In genomic region chr9:90702431-90702830, GRCh38 we compare ENCODE assay signal across 31 cellular contexts. TPM values are rescaled to one million over a fixed set of nuclear protein-coding genes. Genes with fewer than 3 reads are reported as not detected.
"Had no signal": no experiment of that assay in that cellular context is flagged by ENCODE, and none has a peak within 500 bp of the region (broad histone marks: within the 10 kb centered on the region; RNA-seq: fewer than 3 reads in every experiment).

No MANE protein-coding gene starts in this region.

- H3K9me3 ChIP-seq: gastrocnemius medialis, ovary, testis, transverse colon had no signal

- H3K27me3 ChIP-seq: brain microvascular endothelial cell, gastrocnemius medialis, ovary, testis had no signal

- DNase-seq: activated CD4-positive, alpha-beta memory T cell treated with anti-CD3 and anti-CD28 coated beads, Interleukin-2, amount 10 ng/mL, durations not matched to agents 7 days and 5 days; activated CD4-positive, alpha-beta T cell treated with anti-CD3 and anti-CD28 coated beads for 1 hour; activated CD4-positive, alpha-beta T cell treated with anti-CD3 and anti-CD28 coated beads, Interleukin-2, amount 10 ng/mL, durations not matched to agents 7 days and 5 days; activated CD8-positive, alpha-beta memory T cell treated with anti-CD3 and anti-CD28 coated beads, Interleukin-2, amount 50 U/mL, for 48 hours; activated gamma-delta T cell; activated naive CD4-positive, alpha-beta T cell treated with anti-CD3 and anti-CD28 coated beads, Interleukin-2, amount 50 U/mL, for 16 hours; activated T-cell treated with anti-CD3 and anti-CD28 coated beads, Interleukin-2, amount 50 U/mL, for 24 hours; amniotic stem cell; brain microvascular endothelial cell; dorsolateral prefrontal cortex; effector memory CD8-positive, alpha-beta T cell; erythroblast; gastrocnemius medialis; glutamatergic neuron; left cardiac atrium; left ventricle myocardium superior; naive B cell; nephron progenitor cell; ovary; retina; stimulated activated CD4-positive, alpha-beta T cell treated with anti-CD3 and anti-CD28 coated beads, Interleukin-12 subunit alpha, Interleukin-12 subunit beta, amount 100 ng/mL, for 4 hours; stimulated activated CD4-positive, alpha-beta T cell treated with anti-CD3 and anti-CD28 coated beads, Interleukin-4, amount 100 ng/mL, for 1 hour; stimulated activated naive CD8-positive, alpha-beta T cell treated with anti-CD3 and anti-CD28 coated beads, Interleukin-15, Interleukin-2, amounts not matched to agents 100 U/mL and 50 U/mL, for 24 hours; testis; transverse colon had no signal

- H3K27ac ChIP-seq: brain microvascular endothelial cell, coronary artery, dorsolateral prefrontal cortex, gastrocnemius medialis, hepatocyte, ovary, skin epidermis, testis, transverse colon had no signal

- H3K4me1 ChIP-seq: gastrocnemius medialis, testis, transverse colon had no signal

- ATAC-seq: effector memory CD8-positive, alpha-beta T cell; gastrocnemius medialis; left cardiac atrium; left ventricle myocardium superior; sciatic nerve; stimulated activated naive CD8-positive, alpha-beta T cell treated with anti-CD3 and anti-CD28 coated beads, Interleukin-15, Interleukin-2, amounts not matched to agents 100 U/mL and 50 U/mL, for 24 hours; WTC11 had no signal

- H3K36me3 ChIP-seq: brain microvascular endothelial cell, gastrocnemius medialis, ovary, transverse colon had no signal

- H3K4me3 ChIP-seq: coronary artery, dorsolateral prefrontal cortex, gastrocnemius medialis, hepatocyte, ovary, skin epidermis, testis, transverse colon had no signal

RNA-seq across cellular contexts. Expression of gene DIRAS2, which starts 59.8 kb away (rescaled TPM):
- total RNA-seq: activated CD4-positive, alpha-beta memory T cell treated with anti-CD3 and anti-CD28 coated beads, Interleukin-2, amount 10 ng/mL, durations not matched to agents 7 days and 5 days; activated CD4-positive, alpha-beta T cell treated with anti-CD3 and anti-CD28 coated beads, Interleukin-2, amount 10 ng/mL, durations not matched to agents 7 days and 5 days; gastrocnemius medialis; left cardiac atrium; left ventricle myocardium superior; progenitor cell of endocrine pancreas had no signal
